ENCODE assay signal across 1 cellular context in genomic region chr3:156792114-156792513, GRCh38.
TF ChIP-seq lines count a peak whose summit lies in the region.

No MANE protein-coding gene starts in this region.

TF ChIP-seq in endothelial cell of umbilical vein, 7 proteins besides CTCF, POLR2A, EP300 and RAD21 (continued from another document):
- no peak for TF ChIP-seq JUN (IDR thresholded peaks at IDR 0.05; ENCODE audit: borderline replicate concordance, insufficient read depth, insufficient read length, low read depth)
- no peak for TF ChIP-seq POLR2AphosphoS5 (IDR thresholded peaks at IDR 0.05; ENCODE audit: insufficient read depth, low read depth, low read length)
- TF ChIP-seq EZH2 (IDR thresholded peaks at IDR 0.05; ENCODE audit: borderline replicate concordance, low read depth, low read length, severe bottlenecking): no peak
- TF ChIP-seq MAX (IDR thresholded peaks at IDR 0.05; ENCODE audit: insufficient read depth, insufficient read length): no peak
- TF ChIP-seq MYC (IDR thresholded peaks at IDR 0.05; ENCODE audit: low read depth, low read length): no peak
- TF ChIP-seq FOS (IDR thresholded peaks at IDR 0.05; ENCODE audit: borderline replicate concordance, insufficient read depth, low read length): no peak
